ENCODE assay signal across 14 cellular contexts in genomic region chr4:8378101-8378724, GRCh38.
DNase-seq lines count a peak whose midpoint lies in the region; ATAC-seq and TF ChIP-seq lines count a peak whose summit lies in the region.
"Had no signal": no experiment of that assay in that cellular context is flagged by ENCODE, and none has a peak within 500 bp of the region (broad histone marks: within the 10 kb centered on the region; RNA-seq: fewer than 3 reads in every experiment).

No MANE protein-coding gene starts in this region.

- H3K36me3 ChIP-seq in osteoblast (ENCODE audit: insufficient read depth, low read length) = peaks cover 1% of the 10 kb centered on the region

- H3K4me3 Mint-ChIP-seq in natural killer cell treated with Interleukin-12 subunit alpha and Interleukin-12 subunit beta and Interleukin-15 and Interleukin-18, amount 100 ng/mL, for 72 hours = no peak overlapping the region
- H3K4me3 Mint-ChIP-seq in natural killer cell = no peak overlapping the region
- H3K4me3 Mint-ChIP-seq: CD4-positive, alpha-beta T cell; HFFc6 had no signal

- peaks cover 7% of the 10 kb centered on the region for H4K20me1 ChIP-seq in osteoblast (ENCODE audit: insufficient read depth, low read length)

- no peak for ATAC-seq in activated naive CD4-positive, alpha-beta T cell treated with anti-CD3 and anti-CD28 coated beads, Interleukin-2, amount 50 U/mL, for 72 hours
- no peak for ATAC-seq in natural killer cell treated with Interleukin-12 subunit alpha and Interleukin-12 subunit beta and Interleukin-15 and Interleukin-18, amount 100 ng/mL, for 72 hours
- ATAC-seq in natural killer cell = no peak
- ATAC-seq: HepG2 had no signal

- TF ChIP-seq CTCF in natural killer cell (IDR thresholded peaks at IDR 0.05) = no peak
- TF ChIP-seq CTCF in osteoblast (IDR thresholded peaks at IDR 0.05; ENCODE audit: extremely low read depth, low read depth, low read length) = no peak

- peak; percentile 2 for DNase-seq in activated naive CD4-positive, alpha-beta T cell treated with anti-CD3 and anti-CD28 coated beads, Interleukin-2, amount 50 U/mL, for 16 hours
- DNase-seq in activated naive CD4-positive, alpha-beta T cell treated with anti-CD3 and anti-CD28 coated beads, Interleukin-2, amount 50 U/mL, for 72 hours (ENCODE audit: low spot score in 2 of 2) = no peak
- DNase-seq in natural killer cell treated with Interleukin-12 subunit alpha and Interleukin-12 subunit beta and Interleukin-15 and Interleukin-18, amount 100 ng/mL, for 72 hours (ENCODE audit: low spot score) = peak; percentile 41
- no peak for DNase-seq in natural killer cell
- peak; percentile 31 for DNase-seq in osteoblast (ENCODE audit: insufficient read length, low spot score, missing footprints)
- no peak for DNase-seq in NCI-H226
- DNase-seq in KG1 (lab: John Stamatoyannopoulos, UW) = no peak
- DNase-seq: Calu3; CD4-positive, alpha-beta T cell; DMS 273 treated with DMSO at 0.1 percent for 48 hours; HCEC 1CT; HFFc6 had no signal

- no peaks in the 10 kb centered on the region for H3K4me1 ChIP-seq in osteoblast (ENCODE audit: insufficient read depth, low read length)

- no peaks in the 10 kb centered on the region for H3K9me3 ChIP-seq in osteoblast (ENCODE audit: low read depth, low read length)

- H3K27ac ChIP-seq in osteoblast (ENCODE audit: low read depth, low read length) = no peak overlapping the region
- H3K27ac ChIP-seq: 22Rv1 had no signal

- no peak overlapping the region for H3K4me3 ChIP-seq in osteoblast (ENCODE audit: insufficient read depth, low read length)

- H3K27ac Mint-ChIP-seq in activated naive CD4-positive, alpha-beta T cell treated with anti-CD3 and anti-CD28 coated beads, Interleukin-2, amount 50 U/mL, for 72 hours = no peak overlapping the region
- no peak overlapping the region for H3K27ac Mint-ChIP-seq in natural killer cell treated with Interleukin-12 subunit alpha and Interleukin-12 subunit beta and Interleukin-15 and Interleukin-18, amount 100 ng/mL, for 72 hours
- H3K27ac Mint-ChIP-seq in natural killer cell = no peak overlapping the region
- H3K27ac Mint-ChIP-seq: CD4-positive, alpha-beta T cell; HFFc6 had no signal

- H3K4me1 Mint-ChIP-seq in natural killer cell treated with Interleukin-12 subunit alpha and Interleukin-12 subunit beta and Interleukin-15 and Interleukin-18, amount 100 ng/mL, for 72 hours (ENCODE audit: low read depth in 2 of 2) = no peaks in the 10 kb centered on the region
- no peaks in the 10 kb centered on the region for H3K4me1 Mint-ChIP-seq in natural killer cell

- no peaks in the 10 kb centered on the region for H3K9me3 Mint-ChIP-seq in activated naive CD4-positive, alpha-beta T cell treated with anti-CD3 and anti-CD28 coated beads, Interleukin-2, amount 50 U/mL, for 72 hours
- no peaks in the 10 kb centered on the region for H3K9me3 Mint-ChIP-seq in natural killer cell treated with Interleukin-12 subunit alpha and Interleukin-12 subunit beta and Interleukin-15 and Interleukin-18, amount 100 ng/mL, for 72 hours
- no peaks in the 10 kb centered on the region for H3K9me3 Mint-ChIP-seq in natural killer cell
- H3K9me3 Mint-ChIP-seq: CD4-positive, alpha-beta T cell; HFFc6 had no signal

- no peaks in the 10 kb centered on the region for H3K27me3 ChIP-seq in osteoblast (ENCODE audit: insufficient read depth, low read length)

- H2AFZ ChIP-seq in osteoblast (ENCODE audit: low read length) = no peak overlapping the region

- intact Hi-C loops in natural killer cell (cut with micrococcal nuclease) = no loop called here

- H3K27me3 Mint-ChIP-seq in natural killer cell treated with Interleukin-12 subunit alpha and Interleukin-12 subunit beta and Interleukin-15 and Interleukin-18, amount 100 ng/mL, for 72 hours = no peaks in the 10 kb centered on the region
- no peaks in the 10 kb centered on the region for H3K27me3 Mint-ChIP-seq in natural killer cell (ENCODE audit: low read depth in 2 of 2)
- H3K27me3 Mint-ChIP-seq: CD4-positive, alpha-beta T cell had no signal

- no peak overlapping the region for H3K4me2 ChIP-seq in osteoblast (ENCODE audit: insufficient read depth, low read length)

- H3K36me3 Mint-ChIP-seq in activated naive CD4-positive, alpha-beta T cell treated with anti-CD3 and anti-CD28 coated beads, Interleukin-2, amount 50 U/mL, for 72 hours = no peaks in the 10 kb centered on the region
- H3K36me3 Mint-ChIP-seq in natural killer cell treated with Interleukin-12 subunit alpha and Interleukin-12 subunit beta and Interleukin-15 and Interleukin-18, amount 100 ng/mL, for 72 hours = no peaks in the 10 kb centered on the region
- no peaks in the 10 kb centered on the region for H3K36me3 Mint-ChIP-seq in natural killer cell

- no peaks in the 10 kb centered on the region for H3K79me2 ChIP-seq in osteoblast (ENCODE audit: insufficient read depth, low read length)

Comparison
In these comparisons a context has a peak if more than half of its experiments do, and no peak if none do; other contexts are left out.
1. DNase-seq: peak in activated naive CD4-positive, alpha-beta T cell treated with anti-CD3 and anti-CD28 coated beads, Interleukin-2, amount 50 U/mL, for 16 hours (single experiment), natural killer cell treated with Interleukin-12 subunit alpha and Interleukin-12 subunit beta and Interleukin-15 and Interleukin-18, amount 100 ng/mL, for 72 hours (single experiment) and osteoblast (single experiment); none in activated naive CD4-positive, alpha-beta T cell treated with anti-CD3 and anti-CD28 coated beads, Interleukin-2, amount 50 U/mL, for 72 hours (0 of 2), natural killer cell (single experiment), NCI-H226 (single experiment) and KG1 (single experiment).